ENCODE assay signal across 1 cellular context in the genomic region with DNA sequence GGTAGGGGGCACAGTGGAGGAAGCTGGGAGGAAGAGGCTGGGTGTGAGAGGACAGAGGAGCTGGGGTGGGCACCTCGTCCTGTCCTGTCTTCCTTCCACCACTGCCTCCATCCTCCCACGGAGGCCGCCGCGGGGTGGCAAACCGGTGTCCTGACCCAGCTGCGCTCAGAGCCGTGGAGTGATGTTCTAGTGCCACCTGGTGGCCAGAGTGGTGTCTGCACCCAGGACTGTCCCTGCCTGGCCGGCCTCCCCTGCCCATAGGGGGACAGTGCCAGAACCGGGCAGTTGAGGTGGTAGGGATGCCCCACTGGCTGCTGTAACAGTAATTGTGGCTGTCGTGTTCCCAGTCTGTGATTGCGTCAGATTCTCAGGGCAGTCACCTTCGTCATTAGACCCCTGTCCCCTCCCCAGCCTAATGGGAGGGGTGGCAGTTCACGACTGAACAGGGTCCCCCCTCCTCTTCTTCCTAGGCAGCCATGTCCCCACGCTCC.
TF ChIP-seq lines count a peak whose summit lies in the region.

No MANE protein-coding gene starts in this region.

TF ChIP-seq in K562, 482 proteins besides CTCF, POLR2A, EP300 and RAD21 (continued from another document and continues in another):
- 0 out of 4 replicates have a peak, but pooled peaks of 1 of the 2 experiments have one; percentile 28 for TF ChIP-seq SIN3A (IDR thresholded peaks at IDR 0.05; ENCODE audit: borderline replicate concordance in 2 of 2, control insufficient read depth in 1 of 2, low read depth in 2 of 2, low read length in 2 of 2)
- TF ChIP-seq GABPB2 (CRISPR knock-in tag; conservative IDR thresholded peaks at IDR 0.05) = no peak
- TF ChIP-seq NFYB (IDR thresholded peaks at IDR 0.05; ENCODE audit: extremely low read depth, insufficient read length) = no peak
- TF ChIP-seq STAG1 (CRISPR knock-in tag; IDR thresholded peaks at IDR 0.05; ENCODE audit: borderline replicate concordance) = peak; percentile 96
- TF ChIP-seq FOXP1 (CRISPR knock-in tag; IDR thresholded peaks at IDR 0.05) = 0 out of 2 replicates have a peak, but pooled peaks have one; percentile 57
- no peak for TF ChIP-seq POLR2H (tag; IDR thresholded peaks at IDR 0.05; ENCODE audit: low read depth)
- TF ChIP-seq, protein P1, sequence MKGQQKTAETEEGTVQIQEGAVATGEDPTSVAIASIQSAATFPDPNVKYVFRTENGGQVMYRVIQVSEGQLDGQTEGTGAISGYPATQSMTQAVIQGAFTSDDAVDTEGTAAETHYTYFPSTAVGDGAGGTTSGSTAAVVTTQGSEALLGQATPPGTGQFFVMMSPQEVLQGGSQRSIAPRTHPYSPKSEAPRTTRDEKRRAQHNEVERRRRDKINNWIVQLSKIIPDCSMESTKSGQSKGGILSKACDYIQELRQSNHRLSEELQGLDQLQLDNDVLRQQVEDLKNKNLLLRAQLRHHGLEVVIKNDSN (CRISPR knock-in tag; IDR thresholded peaks at IDR 0.05) = peak; percentile 35; the same call in 1 of the 2 replicates
- TF ChIP-seq HMBOX1 (IDR thresholded peaks at IDR 0.05) = no peak
- no peak for TF ChIP-seq DACH1 (IDR thresholded peaks at IDR 0.05; ENCODE audit: partially characterized antibody)
- TF ChIP-seq CEBPG (CRISPR knock-in tag; IDR thresholded peaks at IDR 0.05) = peak; percentile 45
- TF ChIP-seq CEBPG (tag; conservative IDR thresholded peaks at IDR 0.05 in 1 of 2, IDR thresholded peaks at IDR 0.05 in 1 of 2) = no peak; a peak in 1 of 4 replicates
- TF ChIP-seq CSDE1 (IDR thresholded peaks at IDR 0.05) = no peak
- TF ChIP-seq SUPT5H (IDR thresholded peaks at IDR 0.05) = no peak
- TF ChIP-seq HMG20B (CRISPR knock-in tag; IDR thresholded peaks at IDR 0.05) = no peak
- no peak for TF ChIP-seq HDAC2 (IDR thresholded peaks at IDR 0.05)
- TF ChIP-seq LEF1 (IDR thresholded peaks at IDR 0.05) = no peak
- TF ChIP-seq TBP (optimal IDR thresholded peaks at IDR 0.05; ENCODE audit: low read depth, low read length) = peak; percentile 32
- peak; percentile 90 for TF ChIP-seq CC2D1A (IDR thresholded peaks at IDR 0.05)
- TF ChIP-seq KLF16 (IDR thresholded peaks at IDR 0.05) = no peak
- TF ChIP-seq NR1H2 (CRISPR knock-in tag; IDR thresholded peaks at IDR 0.05) = no peak
- TF ChIP-seq ZNF586 (CRISPR knock-in tag; conservative IDR thresholded peaks at IDR 0.05) = no peak
- TF ChIP-seq, protein P2, sequence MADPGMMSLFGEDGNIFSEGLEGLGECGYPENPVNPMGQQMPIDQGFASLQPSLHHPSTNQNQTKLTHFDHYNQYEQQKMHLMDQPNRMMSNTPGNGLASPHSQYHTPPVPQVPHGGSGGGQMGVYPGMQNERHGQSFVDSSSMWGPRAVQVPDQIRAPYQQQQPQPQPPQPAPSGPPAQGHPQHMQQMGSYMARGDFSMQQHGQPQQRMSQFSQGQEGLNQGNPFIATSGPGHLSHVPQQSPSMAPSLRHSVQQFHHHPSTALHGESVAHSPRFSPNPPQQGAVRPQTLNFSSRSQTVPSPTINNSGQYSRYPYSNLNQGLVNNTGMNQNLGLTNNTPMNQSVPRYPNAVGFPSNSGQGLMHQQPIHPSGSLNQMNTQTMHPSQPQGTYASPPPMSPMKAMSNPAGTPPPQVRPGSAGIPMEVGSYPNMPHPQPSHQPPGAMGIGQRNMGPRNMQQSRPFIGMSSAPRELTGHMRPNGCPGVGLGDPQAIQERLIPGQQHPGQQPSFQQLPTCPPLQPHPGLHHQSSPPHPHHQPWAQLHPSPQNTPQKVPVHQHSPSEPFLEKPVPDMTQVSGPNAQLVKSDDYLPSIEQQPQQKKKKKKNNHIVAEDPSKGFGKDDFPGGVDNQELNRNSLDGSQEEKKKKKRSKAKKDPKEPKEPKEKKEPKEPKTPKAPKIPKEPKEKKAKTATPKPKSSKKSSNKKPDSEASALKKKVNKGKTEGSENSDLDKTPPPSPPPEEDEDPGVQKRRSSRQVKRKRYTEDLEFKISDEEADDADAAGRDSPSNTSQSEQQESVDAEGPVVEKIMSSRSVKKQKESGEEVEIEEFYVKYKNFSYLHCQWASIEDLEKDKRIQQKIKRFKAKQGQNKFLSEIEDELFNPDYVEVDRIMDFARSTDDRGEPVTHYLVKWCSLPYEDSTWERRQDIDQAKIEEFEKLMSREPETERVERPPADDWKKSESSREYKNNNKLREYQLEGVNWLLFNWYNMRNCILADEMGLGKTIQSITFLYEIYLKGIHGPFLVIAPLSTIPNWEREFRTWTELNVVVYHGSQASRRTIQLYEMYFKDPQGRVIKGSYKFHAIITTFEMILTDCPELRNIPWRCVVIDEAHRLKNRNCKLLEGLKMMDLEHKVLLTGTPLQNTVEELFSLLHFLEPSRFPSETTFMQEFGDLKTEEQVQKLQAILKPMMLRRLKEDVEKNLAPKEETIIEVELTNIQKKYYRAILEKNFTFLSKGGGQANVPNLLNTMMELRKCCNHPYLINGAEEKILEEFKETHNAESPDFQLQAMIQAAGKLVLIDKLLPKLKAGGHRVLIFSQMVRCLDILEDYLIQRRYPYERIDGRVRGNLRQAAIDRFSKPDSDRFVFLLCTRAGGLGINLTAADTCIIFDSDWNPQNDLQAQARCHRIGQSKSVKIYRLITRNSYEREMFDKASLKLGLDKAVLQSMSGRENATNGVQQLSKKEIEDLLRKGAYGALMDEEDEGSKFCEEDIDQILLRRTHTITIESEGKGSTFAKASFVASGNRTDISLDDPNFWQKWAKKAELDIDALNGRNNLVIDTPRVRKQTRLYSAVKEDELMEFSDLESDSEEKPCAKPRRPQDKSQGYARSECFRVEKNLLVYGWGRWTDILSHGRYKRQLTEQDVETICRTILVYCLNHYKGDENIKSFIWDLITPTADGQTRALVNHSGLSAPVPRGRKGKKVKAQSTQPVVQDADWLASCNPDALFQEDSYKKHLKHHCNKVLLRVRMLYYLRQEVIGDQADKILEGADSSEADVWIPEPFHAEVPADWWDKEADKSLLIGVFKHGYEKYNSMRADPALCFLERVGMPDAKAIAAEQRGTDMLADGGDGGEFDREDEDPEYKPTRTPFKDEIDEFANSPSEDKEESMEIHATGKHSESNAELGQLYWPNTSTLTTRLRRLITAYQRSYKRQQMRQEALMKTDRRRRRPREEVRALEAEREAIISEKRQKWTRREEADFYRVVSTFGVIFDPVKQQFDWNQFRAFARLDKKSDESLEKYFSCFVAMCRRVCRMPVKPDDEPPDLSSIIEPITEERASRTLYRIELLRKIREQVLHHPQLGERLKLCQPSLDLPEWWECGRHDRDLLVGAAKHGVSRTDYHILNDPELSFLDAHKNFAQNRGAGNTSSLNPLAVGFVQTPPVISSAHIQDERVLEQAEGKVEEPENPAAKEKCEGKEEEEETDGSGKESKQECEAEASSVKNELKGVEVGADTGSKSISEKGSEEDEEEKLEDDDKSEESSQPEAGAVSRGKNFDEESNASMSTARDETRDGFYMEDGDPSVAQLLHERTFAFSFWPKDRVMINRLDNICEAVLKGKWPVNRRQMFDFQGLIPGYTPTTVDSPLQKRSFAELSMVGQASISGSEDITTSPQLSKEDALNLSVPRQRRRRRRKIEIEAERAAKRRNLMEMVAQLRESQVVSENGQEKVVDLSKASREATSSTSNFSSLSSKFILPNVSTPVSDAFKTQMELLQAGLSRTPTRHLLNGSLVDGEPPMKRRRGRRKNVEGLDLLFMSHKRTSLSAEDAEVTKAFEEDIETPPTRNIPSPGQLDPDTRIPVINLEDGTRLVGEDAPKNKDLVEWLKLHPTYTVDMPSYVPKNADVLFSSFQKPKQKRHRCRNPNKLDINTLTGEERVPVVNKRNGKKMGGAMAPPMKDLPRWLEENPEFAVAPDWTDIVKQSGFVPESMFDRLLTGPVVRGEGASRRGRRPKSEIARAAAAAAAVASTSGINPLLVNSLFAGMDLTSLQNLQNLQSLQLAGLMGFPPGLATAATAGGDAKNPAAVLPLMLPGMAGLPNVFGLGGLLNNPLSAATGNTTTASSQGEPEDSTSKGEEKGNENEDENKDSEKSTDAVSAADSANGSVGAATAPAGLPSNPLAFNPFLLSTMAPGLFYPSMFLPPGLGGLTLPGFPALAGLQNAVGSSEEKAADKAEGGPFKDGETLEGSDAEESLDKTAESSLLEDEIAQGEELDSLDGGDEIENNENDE (IDR thresholded peaks at IDR 0.05; ENCODE audit: low read depth, low read length) = no peak
- no peak for TF ChIP-seq TCF7 (IDR thresholded peaks at IDR 0.05; ENCODE audit: borderline replicate concordance)
- TF ChIP-seq TFAP4 (CRISPR knock-in tag; IDR thresholded peaks at IDR 0.05; ENCODE audit: borderline replicate concordance) = peak; percentile 94
- TF ChIP-seq, protein P3, sequence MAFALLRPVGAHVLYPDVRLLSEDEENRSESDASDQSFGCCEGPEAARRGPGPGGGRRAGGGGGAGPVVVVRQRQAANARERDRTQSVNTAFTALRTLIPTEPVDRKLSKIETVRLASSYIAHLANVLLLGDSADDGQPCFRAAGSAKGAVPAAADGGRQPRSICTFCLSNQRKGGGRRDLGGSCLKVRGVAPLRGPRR (CRISPR knock-in tag; IDR thresholded peaks at IDR 0.05) = no peak
- TF ChIP-seq SIN3B (IDR thresholded peaks at IDR 0.05; ENCODE audit: low read depth) = no peak
- peak; percentile 36 for TF ChIP-seq CTCFL (IDR thresholded peaks at IDR 0.05; ENCODE audit: borderline replicate concordance, insufficient read depth, low read depth, low read length, poor library complexity, severe bottlenecking)
- no peak for TF ChIP-seq CREBBP (IDR thresholded peaks at IDR 0.05; ENCODE audit: low read depth, low read length)
- peak; percentile 63; the same call in 1 of the 2 replicates for TF ChIP-seq MTA3 (IDR thresholded peaks at IDR 0.05; ENCODE audit: borderline replicate concordance)
- TF ChIP-seq, protein P4, sequence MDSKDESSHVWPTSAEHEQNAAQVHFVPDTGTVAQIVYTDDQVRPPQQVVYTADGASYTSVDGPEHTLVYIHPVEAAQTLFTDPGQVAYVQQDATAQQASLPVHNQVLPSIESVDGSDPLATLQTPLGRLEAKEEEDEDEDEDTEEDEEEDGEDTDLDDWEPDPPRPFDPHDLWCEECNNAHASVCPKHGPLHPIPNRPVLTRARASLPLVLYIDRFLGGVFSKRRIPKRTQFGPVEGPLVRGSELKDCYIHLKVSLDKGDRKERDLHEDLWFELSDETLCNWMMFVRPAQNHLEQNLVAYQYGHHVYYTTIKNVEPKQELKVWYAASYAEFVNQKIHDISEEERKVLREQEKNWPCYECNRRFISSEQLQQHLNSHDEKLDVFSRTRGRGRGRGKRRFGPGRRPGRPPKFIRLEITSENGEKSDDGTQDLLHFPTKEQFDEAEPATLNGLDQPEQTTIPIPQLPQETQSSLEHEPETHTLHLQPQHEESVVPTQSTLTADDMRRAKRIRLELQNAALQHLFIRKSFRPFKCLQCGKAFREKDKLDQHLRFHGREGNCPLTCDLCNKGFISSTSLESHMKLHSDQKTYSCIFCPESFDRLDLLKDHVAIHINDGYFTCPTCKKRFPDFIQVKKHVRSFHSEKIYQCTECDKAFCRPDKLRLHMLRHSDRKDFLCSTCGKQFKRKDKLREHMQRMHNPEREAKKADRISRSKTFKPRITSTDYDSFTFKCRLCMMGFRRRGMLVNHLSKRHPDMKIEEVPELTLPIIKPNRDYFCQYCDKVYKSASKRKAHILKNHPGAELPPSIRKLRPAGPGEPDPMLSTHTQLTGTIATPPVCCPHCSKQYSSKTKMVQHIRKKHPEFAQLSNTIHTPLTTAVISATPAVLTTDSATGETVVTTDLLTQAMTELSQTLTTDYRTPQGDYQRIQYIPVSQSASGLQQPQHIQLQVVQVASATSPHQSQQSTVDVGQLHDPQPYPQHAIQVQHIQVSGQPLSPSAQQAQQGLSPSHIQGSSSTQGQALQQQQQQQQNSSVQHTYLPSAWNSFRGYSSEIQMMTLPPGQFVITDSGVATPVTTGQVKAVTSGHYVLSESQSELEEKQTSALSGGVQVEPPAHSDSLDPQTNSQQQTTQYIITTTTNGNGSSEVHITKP (IDR thresholded peaks at IDR 0.05; ENCODE audit: partially characterized antibody) = no peak
- 0 out of 2 replicates have a peak, but pooled peaks have one; percentile 13 for TF ChIP-seq TEAD4 (IDR thresholded peaks at IDR 0.05; ENCODE audit: low read length)
- TF ChIP-seq TEAD4 (CRISPR knock-in tag; IDR thresholded peaks at IDR 0.05; ENCODE audit: borderline replicate concordance) = no peak
- TF ChIP-seq ZNF232 (CRISPR knock-in tag; IDR thresholded peaks at IDR 0.05) = no peak
- TF ChIP-seq EGR1 (conservative IDR thresholded peaks at IDR 0.05) = no peak; the same call in 1 of the 2 replicates
- no peak for TF ChIP-seq ZNF707 (CRISPR knock-in tag; conservative IDR thresholded peaks at IDR 0.05)
- no peak for TF ChIP-seq TAF1 (IDR thresholded peaks at IDR 0.05; ENCODE audit: control insufficient read depth, extremely low read depth, insufficient read depth, low read length, severe bottlenecking)
